Comparison of ENCODE assay signal across 1 cellular context in genomic region chr1:226820935-226821718, GRCh38.
TF ChIP-seq lines count a peak whose summit lies in the region.

No MANE protein-coding gene starts in this region.

TF ChIP-seq in K562, 482 proteins besides CTCF, POLR2A, EP300 and RAD21 (continued from another document and continues in another):
- TF ChIP-seq, protein P1, sequence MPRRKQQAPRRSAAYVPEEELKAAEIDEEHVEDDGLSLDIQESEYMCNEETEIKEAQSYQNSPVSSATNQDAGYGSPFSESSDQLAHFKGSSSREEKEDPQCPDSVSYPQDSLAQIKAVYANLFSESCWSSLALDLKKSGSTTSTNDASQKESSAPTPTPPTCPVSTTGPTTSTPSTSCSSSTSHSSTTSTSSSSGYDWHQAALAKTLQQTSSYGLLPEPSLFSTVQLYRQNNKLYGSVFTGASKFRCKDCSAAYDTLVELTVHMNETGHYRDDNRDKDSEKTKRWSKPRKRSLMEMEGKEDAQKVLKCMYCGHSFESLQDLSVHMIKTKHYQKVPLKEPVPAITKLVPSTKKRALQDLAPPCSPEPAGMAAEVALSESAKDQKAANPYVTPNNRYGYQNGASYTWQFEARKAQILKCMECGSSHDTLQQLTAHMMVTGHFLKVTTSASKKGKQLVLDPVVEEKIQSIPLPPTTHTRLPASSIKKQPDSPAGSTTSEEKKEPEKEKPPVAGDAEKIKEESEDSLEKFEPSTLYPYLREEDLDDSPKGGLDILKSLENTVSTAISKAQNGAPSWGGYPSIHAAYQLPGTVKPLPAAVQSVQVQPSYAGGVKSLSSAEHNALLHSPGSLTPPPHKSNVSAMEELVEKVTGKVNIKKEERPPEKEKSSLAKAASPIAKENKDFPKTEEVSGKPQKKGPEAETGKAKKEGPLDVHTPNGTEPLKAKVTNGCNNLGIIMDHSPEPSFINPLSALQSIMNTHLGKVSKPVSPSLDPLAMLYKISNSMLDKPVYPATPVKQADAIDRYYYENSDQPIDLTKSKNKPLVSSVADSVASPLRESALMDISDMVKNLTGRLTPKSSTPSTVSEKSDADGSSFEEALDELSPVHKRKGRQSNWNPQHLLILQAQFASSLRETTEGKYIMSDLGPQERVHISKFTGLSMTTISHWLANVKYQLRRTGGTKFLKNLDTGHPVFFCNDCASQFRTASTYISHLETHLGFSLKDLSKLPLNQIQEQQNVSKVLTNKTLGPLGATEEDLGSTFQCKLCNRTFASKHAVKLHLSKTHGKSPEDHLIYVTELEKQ (CRISPR knock-in tag; IDR thresholded peaks at IDR 0.05) = no peak
- TF ChIP-seq ZNF212 (CRISPR knock-in tag; IDR thresholded peaks at IDR 0.05) = no peak
- no peak for TF ChIP-seq ZNF316 (IDR thresholded peaks at IDR 0.05)
- no peak for TF ChIP-seq GTF3C2 (IDR thresholded peaks at IDR 0.05; ENCODE audit: borderline replicate concordance, extremely low read depth, insufficient read length)
- peak; percentile 81 for TF ChIP-seq FOSL1 (tag; conservative IDR thresholded peaks at IDR 0.05)
- TF ChIP-seq JUND (IDR thresholded peaks at IDR 0.05; ENCODE audit: borderline replicate concordance, low read depth, low read length) = peak; percentile 68; the same call in 1 of the 2 replicates
- TF ChIP-seq JUND (tag; IDR thresholded peaks at IDR 0.05; ENCODE audit: borderline replicate concordance, low read depth, low read length) = peak; percentile 86
- TF ChIP-seq, protein P2, sequence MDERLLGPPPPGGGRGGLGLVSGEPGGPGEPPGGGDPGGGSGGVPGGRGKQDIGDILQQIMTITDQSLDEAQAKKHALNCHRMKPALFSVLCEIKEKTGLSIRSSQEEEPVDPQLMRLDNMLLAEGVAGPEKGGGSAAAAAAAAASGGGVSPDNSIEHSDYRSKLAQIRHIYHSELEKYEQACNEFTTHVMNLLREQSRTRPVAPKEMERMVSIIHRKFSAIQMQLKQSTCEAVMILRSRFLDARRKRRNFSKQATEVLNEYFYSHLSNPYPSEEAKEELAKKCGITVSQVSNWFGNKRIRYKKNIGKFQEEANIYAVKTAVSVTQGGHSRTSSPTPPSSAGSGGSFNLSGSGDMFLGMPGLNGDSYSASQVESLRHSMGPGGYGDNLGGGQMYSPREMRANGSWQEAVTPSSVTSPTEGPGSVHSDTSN (CRISPR knock-in tag; IDR thresholded peaks at IDR 0.05; ENCODE audit: low read depth) = no peak
- TF ChIP-seq, protein P2 (tag; conservative IDR thresholded peaks at IDR 0.05; ENCODE audit: low read depth) = peak; percentile 93
- TF ChIP-seq MEIS2 (IDR thresholded peaks at IDR 0.05; ENCODE audit: partially characterized antibody) = peak; percentile 95
- TF ChIP-seq MXI1 (IDR thresholded peaks at IDR 0.05; ENCODE audit: low read depth, low read length) = no peak
- TF ChIP-seq NFRKB (IDR thresholded peaks at IDR 0.05; ENCODE audit: low read depth) = no peak
- TF ChIP-seq, protein P3, sequence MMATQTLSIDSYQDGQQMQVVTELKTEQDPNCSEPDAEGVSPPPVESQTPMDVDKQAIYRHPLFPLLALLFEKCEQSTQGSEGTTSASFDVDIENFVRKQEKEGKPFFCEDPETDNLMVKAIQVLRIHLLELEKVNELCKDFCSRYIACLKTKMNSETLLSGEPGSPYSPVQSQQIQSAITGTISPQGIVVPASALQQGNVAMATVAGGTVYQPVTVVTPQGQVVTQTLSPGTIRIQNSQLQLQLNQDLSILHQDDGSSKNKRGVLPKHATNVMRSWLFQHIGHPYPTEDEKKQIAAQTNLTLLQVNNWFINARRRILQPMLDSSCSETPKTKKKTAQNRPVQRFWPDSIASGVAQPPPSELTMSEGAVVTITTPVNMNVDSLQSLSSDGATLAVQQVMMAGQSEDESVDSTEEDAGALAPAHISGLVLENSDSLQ (IDR thresholded peaks at IDR 0.05) = 0 out of 2 replicates have a peak, but pooled peaks have one; percentile 58
- 0 out of 4 replicates have a peak, but pooled peaks of 1 of the 2 experiments have one; percentile 12 for TF ChIP-seq NRF1 (conservative IDR thresholded peaks at IDR 0.05 in 1 of 2, IDR thresholded peaks at IDR 0.05 in 1 of 2)
- TF ChIP-seq ZNF140 (CRISPR knock-in tag; IDR thresholded peaks at IDR 0.05) = no peak
- 0 out of 2 replicates have a peak, but pooled peaks have one; percentile 17 for TF ChIP-seq SMARCE1 (IDR thresholded peaks at IDR 0.05)
- no peak for TF ChIP-seq ZNF124 (CRISPR knock-in tag; IDR thresholded peaks at IDR 0.05)
- TF ChIP-seq, protein P4, sequence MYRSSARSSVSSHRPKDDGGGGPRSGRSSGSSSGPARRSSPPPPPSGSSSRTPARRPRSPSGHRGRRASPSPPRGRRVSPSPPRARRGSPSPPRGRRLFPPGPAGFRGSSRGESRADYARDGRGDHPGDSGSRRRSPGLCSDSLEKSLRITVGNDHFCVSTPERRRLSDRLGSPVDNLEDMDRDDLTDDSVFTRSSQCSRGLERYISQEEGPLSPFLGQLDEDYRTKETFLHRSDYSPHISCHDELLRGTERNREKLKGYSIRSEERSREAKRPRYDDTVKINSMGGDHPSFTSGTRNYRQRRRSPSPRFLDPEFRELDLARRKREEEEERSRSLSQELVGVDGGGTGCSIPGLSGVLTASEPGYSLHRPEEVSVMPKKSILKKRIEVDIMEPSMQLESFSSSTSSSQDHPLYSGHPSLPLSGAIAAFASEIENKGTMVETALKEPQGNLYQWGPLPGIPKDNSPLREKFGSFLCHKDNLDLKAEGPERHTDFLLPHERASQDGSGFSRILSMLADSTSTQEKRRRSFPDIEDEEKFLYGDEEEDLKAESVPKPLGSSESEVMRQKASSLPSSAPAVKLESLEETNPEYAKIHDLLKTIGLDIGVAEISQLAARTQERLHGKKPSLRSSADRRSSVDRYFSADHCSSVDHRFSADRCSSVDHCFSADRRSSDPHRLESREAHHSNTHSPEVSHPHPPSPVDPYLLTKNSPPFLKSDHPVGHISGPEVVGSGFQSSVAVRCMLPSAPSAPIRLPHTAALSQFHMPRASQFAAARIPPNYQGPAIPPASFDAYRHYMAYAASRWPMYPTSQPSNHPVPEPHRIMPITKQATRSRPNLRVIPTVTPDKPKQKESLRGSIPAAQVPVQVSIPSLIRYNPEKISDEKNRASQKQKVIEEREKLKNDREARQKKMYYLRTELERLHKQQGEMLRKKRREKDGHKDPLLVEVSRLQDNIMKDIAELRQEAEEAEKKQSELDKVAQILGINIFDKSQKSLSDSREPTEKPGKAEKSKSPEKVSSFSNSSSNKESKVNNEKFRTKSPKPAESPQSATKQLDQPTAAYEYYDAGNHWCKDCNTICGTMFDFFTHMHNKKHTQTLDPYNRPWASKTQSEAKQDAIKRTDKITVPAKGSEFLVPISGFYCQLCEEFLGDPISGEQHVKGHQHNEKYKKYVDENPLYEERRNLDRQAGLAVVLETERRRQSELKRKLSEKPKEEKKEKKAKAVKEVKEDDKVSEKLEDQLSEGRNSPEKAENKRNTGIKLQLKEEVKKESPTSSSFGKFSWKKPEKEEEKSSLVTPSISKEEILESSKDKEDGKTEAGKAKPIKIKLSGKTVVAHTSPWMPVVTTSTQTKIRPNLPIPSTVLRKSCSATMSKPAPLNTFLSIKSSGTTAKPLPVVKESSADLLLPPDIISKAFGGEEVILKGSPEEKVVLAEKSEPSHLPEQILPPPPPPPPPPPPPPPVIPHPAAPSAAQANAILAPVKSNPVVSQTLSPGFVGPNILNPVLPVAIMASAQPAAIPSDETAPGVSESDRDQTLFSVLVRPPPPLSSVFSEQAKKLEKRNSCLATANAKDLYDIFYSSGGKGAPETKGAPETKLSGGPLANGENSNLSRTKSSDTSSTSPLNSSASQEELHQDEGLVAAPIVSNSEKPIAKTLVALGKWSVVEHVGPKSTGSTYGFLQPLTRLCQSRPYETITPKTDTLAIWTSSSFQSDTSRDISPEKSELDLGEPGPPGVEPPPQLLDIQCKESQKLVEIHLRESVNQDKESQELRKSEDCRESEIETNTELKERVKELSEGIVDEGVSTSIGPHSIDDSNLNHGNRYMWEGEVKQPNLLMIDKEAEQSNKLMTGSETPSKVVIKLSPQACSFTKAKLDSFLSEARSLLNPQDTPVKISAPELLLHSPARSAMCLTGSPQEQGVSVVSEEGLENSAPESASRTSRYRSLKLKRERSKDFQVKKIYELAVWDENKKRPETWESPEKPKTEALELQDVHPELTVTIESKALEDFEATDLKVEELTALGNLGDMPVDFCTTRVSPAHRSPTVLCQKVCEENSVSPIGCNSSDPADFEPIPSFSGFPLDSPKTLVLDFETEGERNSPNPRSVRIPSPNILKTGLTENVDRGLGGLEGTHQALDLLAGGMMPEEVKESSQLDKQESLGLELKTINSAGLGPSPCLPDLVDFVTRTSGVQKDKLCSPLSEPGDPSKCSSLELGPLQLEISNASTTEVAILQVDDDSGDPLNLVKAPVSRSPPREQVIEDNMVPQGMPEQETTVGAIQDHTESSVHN (IDR thresholded peaks at IDR 0.05; ENCODE audit: borderline replicate concordance in 1 of 2, low read depth in 1 of 2) = 0 out of 4 replicates have a peak, but pooled peaks of 1 of the 2 experiments have one; percentile 44
- peak; percentile 41; the same call in 1 of the 2 replicates for TF ChIP-seq ARID1B (IDR thresholded peaks at IDR 0.05)
- TF ChIP-seq, protein P5, sequence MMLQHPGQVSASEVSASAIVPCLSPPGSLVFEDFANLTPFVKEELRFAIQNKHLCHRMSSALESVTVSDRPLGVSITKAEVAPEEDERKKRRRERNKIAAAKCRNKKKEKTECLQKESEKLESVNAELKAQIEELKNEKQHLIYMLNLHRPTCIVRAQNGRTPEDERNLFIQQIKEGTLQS (IDR thresholded peaks at IDR 0.05) = peak; percentile 87
- TF ChIP-seq, protein P5 (CRISPR knock-in tag; conservative IDR thresholded peaks at IDR 0.05) = no peak
- no peak for TF ChIP-seq ZNF609 (CRISPR knock-in tag; IDR thresholded peaks at IDR 0.05; ENCODE audit: borderline replicate concordance)
- no peak for TF ChIP-seq NR3C1 (CRISPR knock-in tag; IDR thresholded peaks at IDR 0.05)
- TF ChIP-seq STAT5A (IDR thresholded peaks at IDR 0.05; ENCODE audit: borderline replicate concordance, low read length) = no peak
- TF ChIP-seq CBFA2T3 (IDR thresholded peaks at IDR 0.05) = peak; percentile 67
- TF ChIP-seq YY1 (IDR thresholded peaks at IDR 0.05; ENCODE audit: borderline replicate concordance in 1 of 3, control insufficient read depth in 1 of 3, extremely low read depth in 1 of 3, insufficient read depth in 3 of 3, insufficient read length in 1 of 3, insufficient replicate concordance in 2 of 3, low read depth in 1 of 3, low read length in 2 of 3) = no peak
- peak; percentile 83; the same call in 1 of the 2 replicates for TF ChIP-seq ATF7 (IDR thresholded peaks at IDR 0.05)
- TF ChIP-seq BHLHE40 (IDR thresholded peaks at IDR 0.05; ENCODE audit: low read length) = peak; percentile 79
- TF ChIP-seq CREBBP (IDR thresholded peaks at IDR 0.05; ENCODE audit: low read depth, low read length) = no peak
- no peak for TF ChIP-seq PHB2 (IDR thresholded peaks at IDR 0.05; ENCODE audit: low read depth)
